39 cellular contexts compared by ENCODE assay signal in the genomic region with DNA sequence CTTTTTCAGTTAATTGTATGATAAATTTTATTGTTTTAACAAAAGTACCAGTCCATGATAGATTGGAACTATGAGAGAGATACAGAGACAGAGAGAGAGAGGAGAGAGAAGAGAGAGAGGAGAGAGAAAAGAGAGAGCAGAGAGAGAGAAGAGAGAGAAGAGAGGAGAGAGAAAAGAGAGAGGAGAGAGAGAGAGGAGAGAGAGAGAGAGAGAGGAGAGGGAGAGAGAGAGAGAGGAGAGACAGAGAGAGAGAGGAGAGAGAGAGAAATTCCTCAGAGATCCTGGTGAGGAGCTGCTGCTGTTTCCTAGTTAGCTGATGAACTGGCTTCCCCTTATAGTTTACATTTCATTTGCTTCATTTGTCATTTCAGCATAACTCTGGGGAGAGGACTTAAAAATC. TPM values are rescaled to one million over a fixed set of nuclear protein-coding genes. Genes with fewer than 3 reads are reported as not detected.
DNase-seq lines count a peak whose midpoint lies in the region; ATAC-seq, FAIRE-seq and TF ChIP-seq lines count a peak whose summit lies in the region.
"Had no signal": no experiment of that assay in that cellular context is flagged by ENCODE, and none has a peak within 500 bp of the region (broad histone marks: within the 10 kb centered on the region; RNA-seq: fewer than 3 reads in every experiment).

No MANE protein-coding gene starts in this region.

- TF ChIP-seq CTCF in AG10803 (conservative IDR thresholded peaks at IDR 0.05; ENCODE audit: low read length): no peak
- no peak for TF ChIP-seq CTCF in astrocyte (IDR thresholded peaks at IDR 0.05; ENCODE audit: insufficient read depth, low read depth, low read length)
- no peak for TF ChIP-seq CTCF in keratinocyte (optimal IDR thresholded peaks at IDR 0.05 in 1 of 3, IDR thresholded peaks at IDR 0.05 in 1 of 3, conservative IDR thresholded peaks at IDR 0.05 in 1 of 3; ENCODE audit: extremely low read depth in 1 of 3, insufficient read depth in 2 of 3, low read length in 3 of 3)
- no peak for TF ChIP-seq CTCF in mucosa of descending colon (IDR thresholded peaks at IDR 0.05)
- TF ChIP-seq CTCF in coronary artery (IDR thresholded peaks at IDR 0.05): no peak

- no peaks in the 10 kb centered on the region for H3K36me3 ChIP-seq in astrocyte (ENCODE audit: insufficient read depth, low read length)
- no peaks in the 10 kb centered on the region for H3K36me3 ChIP-seq in keratinocyte (ENCODE audit: control insufficient read depth in 2 of 2, extremely low read depth in 1 of 2, insufficient read depth in 2 of 2, low read length in 2 of 2)
- no peaks in the 10 kb centered on the region for H3K36me3 ChIP-seq in mucosa of descending colon (ENCODE audit: low read depth)
- H3K36me3 ChIP-seq: cardiac muscle cell, esophagus muscularis mucosa, heart right ventricle, lower lobe of right lung, pancreas, thoracic aorta, uterus had no signal

- intact Hi-C loops in mucosa of descending colon (cut with DNase I, micrococcal nuclease): no loop called here

- H3K9me1 ChIP-seq in keratinocyte (ENCODE audit: control insufficient read depth, extremely low read depth, insufficient read depth, low read length): no peaks in the 10 kb centered on the region

- peaks cover 9% of the 10 kb centered on the region for H3K4me1 ChIP-seq in astrocyte (ENCODE audit: insufficient read depth, low read length)
- peaks cover 16% of the 10 kb centered on the region for H3K4me1 ChIP-seq in keratinocyte (ENCODE audit: control insufficient read depth, extremely low read depth, insufficient read depth, low read length)
- no peaks in the 10 kb centered on the region for H3K4me1 ChIP-seq in mucosa of descending colon (ENCODE audit: low read depth)
- H3K4me1 ChIP-seq: A549, heart right ventricle, lower lobe of right lung, pancreas, uterus had no signal

- DNase-seq in AG10803 (ENCODE audit: low read depth): peak; percentile 38
- DNase-seq in NCI-H226: peak; percentile 8
- peak; percentile 33 for DNase-seq in astrocyte (ENCODE audit: low read depth)
- no peak for DNase-seq in keratinocyte (ENCODE audit: low read depth, low spot score)
- DNase-seq in NCI-H510A (lab: John Stamatoyannopoulos, UW): no peak
- DNase-seq in activated CD4-positive, alpha-beta T cell treated with anti-CD3 and anti-CD28 coated beads, Interleukin-2, amount 10 ng/mL, durations not matched to agents 7 days and 5 days: no peak
- no peak for DNase-seq in mucosa of descending colon
- DNase-seq in coronary artery (ENCODE audit: low spot score): no peak
- DNase-seq: activated CD4-positive, alpha-beta T cell treated with anti-CD3 and anti-CD28 coated beads, Interleukin-2, amount 10 ng/mL, durations not matched to agents 24 days and 14 days; activated effector memory CD4-positive, alpha-beta T cell treated with anti-CD3 and anti-CD28 coated beads, Interleukin-2, amount 50 U/mL, for 16 hours; activated T-cell treated with anti-CD3 and anti-CD28 coated beads, Interleukin-2, amount 50 U/mL, for 1 hour; CD4-positive, CD25-positive, alpha-beta regulatory T cell; cortex of kidney; foreskin melanocyte; GDM1; GOT3; heart right ventricle; KG1; lower lobe of right lung; NCI-H1417 treated with DMSO at 0.1 percent for 48 hours; NCI-H2081; NCI-H345; NCI-H748 treated with DMSO at 0.1 percent for 48 hours; pancreas; retina; RPMI8226; small intestine; T-cell; uterus had no signal

- H3K4me3 ChIP-seq in AG10803 (ENCODE audit: low read length) (no peak overlapping the region), astrocyte (ENCODE audit: insufficient read depth, low read depth, low read length) (no peak overlapping the region), keratinocyte (ENCODE audit: control insufficient read depth in 2 of 3, extremely low read depth in 1 of 3, insufficient read depth in 2 of 3, low read depth in 1 of 3, low read length in 3 of 3) (no peak overlapping the region), mucosa of descending colon (no peak overlapping the region), coronary artery (no peak overlapping the region)
- H3K4me3 ChIP-seq: A549, cardiac muscle cell, esophagus muscularis mucosa, heart right ventricle, lower lobe of right lung, pancreas, thoracic aorta, uterus had no signal

- no peaks in the 10 kb centered on the region for H4K20me1 ChIP-seq in astrocyte (ENCODE audit: insufficient read depth, low read length)
- no peaks in the 10 kb centered on the region for H4K20me1 ChIP-seq in keratinocyte (ENCODE audit: control insufficient read depth, extremely low read depth, insufficient read depth, low read length)

- ATAC-seq in mucosa of descending colon: no peak
- ATAC-seq: A549, heart right ventricle, lower lobe of right lung, T-cell had no signal

- no peak overlapping the region for H3K4me3 Mint-ChIP-seq in astrocyte (ENCODE audit: unreplicated experiment)
- H3K4me3 Mint-ChIP-seq in activated CD4-positive, alpha-beta T cell treated with anti-CD3 and anti-CD28 coated beads, Interleukin-2, amount 10 ng/mL, durations not matched to agents 7 days and 5 days: no peak overlapping the region
- H3K4me3 Mint-ChIP-seq: activated CD4-positive, alpha-beta T cell treated with anti-CD3 and anti-CD28 coated beads, Interleukin-2, amount 10 ng/mL, durations not matched to agents 24 days and 14 days; activated naive CD8-positive, alpha-beta T cell; CD4-positive, CD25-positive, alpha-beta regulatory T cell; neural crest cell; stimulated activated naive CD8-positive, alpha-beta T cell treated with anti-CD3 and anti-CD28 coated beads, Interleukin-15, Interleukin-2, amounts not matched to agents 100 ng/mL and 50 ng/mL, for 24 hours; T-cell had no signal

- peaks cover 27% of the 10 kb centered on the region for H3K4me1 Mint-ChIP-seq in astrocyte (ENCODE audit: low read depth, unreplicated experiment)
- H3K4me1 Mint-ChIP-seq in activated CD4-positive, alpha-beta T cell treated with anti-CD3 and anti-CD28 coated beads, Interleukin-2, amount 10 ng/mL, durations not matched to agents 7 days and 5 days: peaks cover 10% of the 10 kb centered on the region
- H3K4me1 Mint-ChIP-seq: activated CD4-positive, alpha-beta T cell treated with anti-CD3 and anti-CD28 coated beads, Interleukin-2, amount 10 ng/mL, durations not matched to agents 24 days and 14 days; CD4-positive, CD25-positive, alpha-beta regulatory T cell; neural crest cell had no signal

- H3K9me3 Mint-ChIP-seq in astrocyte (ENCODE audit: unreplicated experiment): peaks cover 11% of the 10 kb centered on the region
- no peaks in the 10 kb centered on the region for H3K9me3 Mint-ChIP-seq in activated CD4-positive, alpha-beta T cell treated with anti-CD3 and anti-CD28 coated beads, Interleukin-2, amount 10 ng/mL, durations not matched to agents 7 days and 5 days
- H3K9me3 Mint-ChIP-seq: activated CD4-positive, alpha-beta T cell treated with anti-CD3 and anti-CD28 coated beads, Interleukin-2, amount 10 ng/mL, durations not matched to agents 24 days and 14 days; stimulated activated naive CD8-positive, alpha-beta T cell treated with anti-CD3 and anti-CD28 coated beads, Interleukin-15, Interleukin-2, amounts not matched to agents 100 ng/mL and 50 ng/mL, for 24 hours; T-cell had no signal

- peak overlapping the region; percentile 50 for H3K27ac Mint-ChIP-seq in astrocyte (ENCODE audit: unreplicated experiment)
- H3K27ac Mint-ChIP-seq in activated CD4-positive, alpha-beta T cell treated with anti-CD3 and anti-CD28 coated beads, Interleukin-2, amount 10 ng/mL, durations not matched to agents 7 days and 5 days: no peak overlapping the region
- H3K27ac Mint-ChIP-seq: activated CD4-positive, alpha-beta T cell treated with anti-CD3 and anti-CD28 coated beads, Interleukin-2, amount 10 ng/mL, durations not matched to agents 24 days and 14 days; activated naive CD8-positive, alpha-beta T cell; CD4-positive, CD25-positive, alpha-beta regulatory T cell; stimulated activated naive CD8-positive, alpha-beta T cell treated with anti-CD3 and anti-CD28 coated beads, Interleukin-15, Interleukin-2, amounts not matched to agents 100 ng/mL and 50 ng/mL, for 24 hours; T-cell had no signal

- no peak overlapping the region for H3K9ac ChIP-seq in astrocyte (ENCODE audit: low read length)
- H3K9ac ChIP-seq in keratinocyte (ENCODE audit: control insufficient read depth, extremely low read depth, insufficient read depth, low read length): no peak overlapping the region

- POLR2A ChIA-PET in activated CD4-positive, alpha-beta T cell treated with anti-CD3 and anti-CD28 coated beads, Interleukin-2, amount 10 ng/mL, durations not matched to agents 7 days and 5 days (lab: Charles Lee): no interaction called here

- no peaks in the 10 kb centered on the region for H3K27me3 Mint-ChIP-seq in astrocyte (ENCODE audit: low read depth, unreplicated experiment)
- H3K27me3 Mint-ChIP-seq in activated CD4-positive, alpha-beta T cell treated with anti-CD3 and anti-CD28 coated beads, Interleukin-2, amount 10 ng/mL, durations not matched to agents 7 days and 5 days: peaks cover 5% of the 10 kb centered on the region
- H3K27me3 Mint-ChIP-seq: activated naive CD8-positive, alpha-beta T cell; stimulated activated naive CD8-positive, alpha-beta T cell treated with anti-CD3 and anti-CD28 coated beads, Interleukin-15, Interleukin-2, amounts not matched to agents 100 ng/mL and 50 ng/mL, for 24 hours had no signal

- H3K79me2 ChIP-seq in astrocyte (ENCODE audit: insufficient read depth, low read length): no peaks in the 10 kb centered on the region
- no peaks in the 10 kb centered on the region for H3K79me2 ChIP-seq in keratinocyte (ENCODE audit: control insufficient read depth, insufficient read depth, low read length)

- H3K27ac ChIP-seq in astrocyte (ENCODE audit: low read depth, low read length): no peak overlapping the region
- no peak overlapping the region for H3K27ac ChIP-seq in keratinocyte (ENCODE audit: control insufficient read depth, insufficient read depth, low read length)
- H3K27ac ChIP-seq in coronary artery: no peak overlapping the region
- H3K27ac ChIP-seq: A549, cardiac muscle cell, esophagus muscularis mucosa, heart right ventricle, lower lobe of right lung, pancreas, thoracic aorta, uterus had no signal

- H3K9me3 ChIP-seq in astrocyte (ENCODE audit: insufficient read depth, low read depth, low read length) (no peaks in the 10 kb centered on the region), keratinocyte (ENCODE audit: control insufficient read depth, low read depth, low read length) (peaks cover 4% of the 10 kb centered on the region), mucosa of descending colon (no peaks in the 10 kb centered on the region)
- H3K9me3 ChIP-seq: heart right ventricle, lower lobe of right lung, pancreas, thoracic aorta, uterus had no signal

- peak; percentile 81 for FAIRE-seq in astrocyte (lab: Jason Lieb, UNC)
- no peak for FAIRE-seq in keratinocyte (lab: Jason Lieb, UNC)
- FAIRE-seq: A549, pancreas, small intestine had no signal

- H3K4me2 ChIP-seq in astrocyte (ENCODE audit: low read length) (no peak overlapping the region), keratinocyte (ENCODE audit: control insufficient read depth, extremely low read depth, insufficient read depth, low read depth, low read length) (peak overlapping the region; percentile 42)
- H3K4me2 ChIP-seq: A549 had no signal

- H3K27me3 ChIP-seq in astrocyte (ENCODE audit: insufficient read depth, low read length) (no peaks in the 10 kb centered on the region), keratinocyte (ENCODE audit: control insufficient read depth, extremely low read depth, insufficient read depth, low read length) (no peaks in the 10 kb centered on the region)
- H3K27me3 ChIP-seq: cardiac muscle cell, uterus had no signal

- H3K36me3 Mint-ChIP-seq in astrocyte (ENCODE audit: low read depth, unreplicated experiment): no peaks in the 10 kb centered on the region
- H3K36me3 Mint-ChIP-seq in activated CD4-positive, alpha-beta T cell treated with anti-CD3 and anti-CD28 coated beads, Interleukin-2, amount 10 ng/mL, durations not matched to agents 7 days and 5 days (ENCODE audit: low read depth): no peaks in the 10 kb centered on the region
- H3K36me3 Mint-ChIP-seq: activated naive CD8-positive, alpha-beta T cell; CD4-positive, CD25-positive, alpha-beta regulatory T cell; T-cell had no signal

- no peak overlapping the region for H2AFZ ChIP-seq in astrocyte (ENCODE audit: low read depth, low read length)
- no peak overlapping the region for H2AFZ ChIP-seq in keratinocyte (ENCODE audit: control insufficient read depth, low read length)

- CTCF ChIA-PET in activated CD4-positive, alpha-beta T cell treated with anti-CD3 and anti-CD28 coated beads, Interleukin-2, amount 10 ng/mL, durations not matched to agents 7 days and 5 days (lab: Charles Lee): no interaction called here

- dilution Hi-C loops in keratinocyte (cut with MboI; ENCODE audit: extremely low pct_ligation_motif_present, low sequenced_read_pairs): no loop called here

RNA-seq across cellular contexts. Expression of gene CTAG1A, which starts 10.6 kb away (rescaled TPM):
- total RNA-seq in astrocyte (not detected in 2 replicates), mucosa of descending colon (not detected)
- polyA plus RNA-seq in keratinocyte: not detected in 3 replicates
- polyA plus RNA-seq in keratinocyte (2011; ENCODE audit: low read depth): not detected
- polyA plus RNA-seq in keratinocyte (2011; cell fraction: cytosol; rRNA removed): not detected in 2 replicates
- polyA plus RNA-seq in keratinocyte (2011; cell fraction: nucleus; rRNA removed): not detected in 2 replicates
- not detected in 2 replicates for polyA plus RNA-seq in keratinocyte (2012; ENCODE audit: low replicate concordance)
- not detected in 3 replicates for polyA minus RNA-seq in keratinocyte
- not detected for polyA minus RNA-seq in keratinocyte (2011; cell fraction: cytosol; rRNA and poly(A)+ RNA removed)
- polyA minus RNA-seq in keratinocyte (2011; cell fraction: nucleus; rRNA and poly(A)+ RNA removed): not detected in 2 replicates
- not detected for total RNA-seq in activated CD4-positive, alpha-beta T cell treated with anti-CD3 and anti-CD28 coated beads, Interleukin-2, amount 10 ng/mL, durations not matched to agents 7 days and 5 days
- total RNA-seq: activated CD4-positive, alpha-beta T cell treated with anti-CD3 and anti-CD28 coated beads, Interleukin-2, amount 10 ng/mL, durations not matched to agents 24 days and 14 days; aorta; cardiac muscle cell; CD4-positive, CD25-positive, alpha-beta regulatory T cell; esophagus muscularis mucosa; heart right ventricle; lower lobe of right lung; mucosa of gallbladder; neural crest cell; pancreas; SK-MEL-5; T-cell; thoracic aorta; uterus had no signal
- polyA plus RNA-seq: A549; aorta; cardiac muscle cell; CD4-positive, CD25-positive, alpha-beta regulatory T cell; heart right ventricle; pancreas; small intestine had no signal

RNA-seq across cellular contexts. Expression of gene CTAG1B, which starts 23.5 kb away (rescaled TPM):
- total RNA-seq in astrocyte (not detected in 2 replicates), mucosa of descending colon (not detected)
- polyA plus RNA-seq in keratinocyte: not detected in 3 replicates
- not detected for polyA plus RNA-seq in keratinocyte (2011; ENCODE audit: low read depth)
- polyA plus RNA-seq in keratinocyte (2011; cell fraction: cytosol; rRNA removed): not detected in 2 replicates
- polyA plus RNA-seq in keratinocyte (2011; cell fraction: nucleus; rRNA removed): not detected in 2 replicates
- not detected in 2 replicates for polyA plus RNA-seq in keratinocyte (2012; ENCODE audit: low replicate concordance)
- polyA minus RNA-seq in keratinocyte: not detected in 3 replicates
- not detected for polyA minus RNA-seq in keratinocyte (2011; cell fraction: cytosol; rRNA and poly(A)+ RNA removed)
- polyA minus RNA-seq in keratinocyte (2011; cell fraction: nucleus; rRNA and poly(A)+ RNA removed): not detected in 2 replicates
- total RNA-seq in activated CD4-positive, alpha-beta T cell treated with anti-CD3 and anti-CD28 coated beads, Interleukin-2, amount 10 ng/mL, durations not matched to agents 7 days and 5 days: not detected
- total RNA-seq: activated CD4-positive, alpha-beta T cell treated with anti-CD3 and anti-CD28 coated beads, Interleukin-2, amount 10 ng/mL, durations not matched to agents 24 days and 14 days; aorta; cardiac muscle cell; CD4-positive, CD25-positive, alpha-beta regulatory T cell; esophagus muscularis mucosa; heart right ventricle; lower lobe of right lung; mucosa of gallbladder; neural crest cell; pancreas; SK-MEL-5; T-cell; thoracic aorta had no signal
- polyA plus RNA-seq: A549; aorta; cardiac muscle cell; CD4-positive, CD25-positive, alpha-beta regulatory T cell; heart right ventricle; pancreas; small intestine had no signal

RNA-seq across cellular contexts. Expression of gene IKBKG, which starts 48.1 kb away (rescaled TPM):
- 21.4 and 22.3 TPM in 2 replicates for total RNA-seq in astrocyte
- 15.1 to 19.9 TPM (median 16.5 TPM) in 3 replicates for polyA plus RNA-seq in keratinocyte
- 8.9 TPM for polyA plus RNA-seq in keratinocyte (2011; ENCODE audit: low read depth)
- 9.4 and 17.4 TPM in 2 replicates for polyA plus RNA-seq in keratinocyte (2011; cell fraction: cytosol; rRNA removed)
- 32.4 and 38.6 TPM in 2 replicates for polyA plus RNA-seq in keratinocyte (2011; cell fraction: nucleus; rRNA removed)
- 14.6 and 21.4 TPM in 2 replicates for polyA plus RNA-seq in keratinocyte (2012; ENCODE audit: low replicate concordance)
- 6.8 to 11.7 TPM (median 7.6 TPM) in 3 replicates for polyA minus RNA-seq in keratinocyte
- 13.8 TPM for polyA minus RNA-seq in keratinocyte (2011; cell fraction: cytosol; rRNA and poly(A)+ RNA removed)
- polyA minus RNA-seq in keratinocyte (2011; cell fraction: nucleus; rRNA and poly(A)+ RNA removed): 10.9 and 12.6 TPM in 2 replicates
- 10 to 100 TPM; 41.5 to 46.0 TPM for total RNA-seq in activated CD4-positive, alpha-beta T cell treated with anti-CD3 and anti-CD28 coated beads, Interleukin-2, amount 10 ng/mL, durations not matched to agents 7 days and 5 days
- total RNA-seq in mucosa of descending colon: 10 to 100 TPM; 26.7 to 36.3 (median 30.3) TPM

RNA-seq across cellular contexts. Expression of gene G6PD, which starts 48.9 kb away (rescaled TPM):
- total RNA-seq in astrocyte (54.1 and 62.8 TPM in 2 replicates), mucosa of descending colon (10 to 100 TPM; 28.0 to 34.4 (median 33.9) TPM)
- polyA plus RNA-seq in keratinocyte: 26.8 to 71.9 TPM (median 41.6 TPM) in 3 replicates
- polyA plus RNA-seq in keratinocyte (2011; ENCODE audit: low read depth): 34.0 TPM
- polyA plus RNA-seq in keratinocyte (2011; cell fraction: cytosol; rRNA removed): 40.8 and 53.1 TPM in 2 replicates
- polyA plus RNA-seq in keratinocyte (2011; cell fraction: nucleus; rRNA removed): 57.2 and 57.5 TPM in 2 replicates
- 31.6 and 107 TPM in 2 replicates for polyA plus RNA-seq in keratinocyte (2012; ENCODE audit: low replicate concordance)
- 53.0 to 212 TPM (median 67.7 TPM) in 3 replicates for polyA minus RNA-seq in keratinocyte
- 57.9 TPM for polyA minus RNA-seq in keratinocyte (2011; cell fraction: cytosol; rRNA and poly(A)+ RNA removed)
- polyA minus RNA-seq in keratinocyte (2011; cell fraction: nucleus; rRNA and poly(A)+ RNA removed): 28.1 and 29.8 TPM in 2 replicates
- total RNA-seq in activated CD4-positive, alpha-beta T cell treated with anti-CD3 and anti-CD28 coated beads, Interleukin-2, amount 10 ng/mL, durations not matched to agents 7 days and 5 days: 10 to 100 TPM; 64.7 to 69.4 TPM

RNA-seq across cellular contexts. Expression of gene CTAG2, which starts 57.8 kb away (rescaled TPM):
- total RNA-seq in astrocyte: not detected in 2 replicates
- polyA plus RNA-seq in keratinocyte: not detected in 3 replicates
- polyA plus RNA-seq in keratinocyte (2011; ENCODE audit: low read depth): not detected
- polyA plus RNA-seq in keratinocyte (2011; cell fraction: cytosol; rRNA removed): not detected in 2 replicates
- not detected in 2 replicates for polyA plus RNA-seq in keratinocyte (2011; cell fraction: nucleus; rRNA removed)
- not detected in 2 replicates for polyA plus RNA-seq in keratinocyte (2012; ENCODE audit: low replicate concordance)
- polyA minus RNA-seq in keratinocyte: not detected in 3 replicates
- polyA minus RNA-seq in keratinocyte (2011; cell fraction: cytosol; rRNA and poly(A)+ RNA removed): not detected
- polyA minus RNA-seq in keratinocyte (2011; cell fraction: nucleus; rRNA and poly(A)+ RNA removed): not detected in 2 replicates
- not detected for total RNA-seq in activated CD4-positive, alpha-beta T cell treated with anti-CD3 and anti-CD28 coated beads, Interleukin-2, amount 10 ng/mL, durations not matched to agents 7 days and 5 days
- not detected for total RNA-seq in mucosa of descending colon
- total RNA-seq: activated CD4-positive, alpha-beta T cell treated with anti-CD3 and anti-CD28 coated beads, Interleukin-2, amount 10 ng/mL, durations not matched to agents 24 days and 14 days; aorta; cardiac muscle cell; CD4-positive, CD25-positive, alpha-beta regulatory T cell; esophagus muscularis mucosa; heart right ventricle; lower lobe of right lung; mucosa of gallbladder; neural crest cell; pancreas; thoracic aorta; uterus had no signal
- polyA plus RNA-seq: A549; cardiac muscle cell; CD4-positive, CD25-positive, alpha-beta regulatory T cell; heart right ventricle had no signal

Comparison
In these comparisons a context has a peak if more than half of its experiments do, and no peak if none do; other contexts are left out.
1. DNase-seq: peak in AG10803 (single experiment), NCI-H226 (single experiment) and astrocyte (single experiment); none in keratinocyte (single experiment), NCI-H510A (single experiment), activated CD4-positive, alpha-beta T cell treated with anti-CD3 and anti-CD28 coated beads, Interleukin-2, amount 10 ng/mL, durations not matched to agents 7 days and 5 days (single experiment), mucosa of descending colon (0 of 3) and coronary artery (single experiment).